8 cellular contexts compared by ENCODE assay signal in genomic region chr2:223247136-223247535, GRCh38.
DNase-seq lines count a peak whose midpoint lies in the region; ATAC-seq and TF ChIP-seq lines count a peak whose summit lies in the region.
"Had no signal": no experiment of that assay in that cellular context is flagged by ENCODE, and none has a peak within 500 bp of the region (broad histone marks: within the 10 kb centered on the region; RNA-seq: fewer than 3 reads in every experiment).

No MANE protein-coding gene starts in this region.

- H3K36me3 Mint-ChIP-seq in WTC11 = peaks cover 4% of the 10 kb centered on the region
- H3K36me3 Mint-ChIP-seq: naive thymus-derived CD8-positive, alpha-beta T cell had no signal

- ATAC-seq in WTC11 = peak; percentile 34; the same call in 1 of the 2 replicates
- no peak for ATAC-seq in left lobe of liver
- no peak for ATAC-seq in GM21367 (IDR thresholded peaks at IDR 0.05; ENCODE audit: unreplicated experiment)
- ATAC-seq in HG02623 (IDR thresholded peaks at IDR 0.05; ENCODE audit: unreplicated experiment) = no peak
- ATAC-seq: naive thymus-derived CD8-positive, alpha-beta T cell had no signal

- no peak overlapping the region for H3K27ac Mint-ChIP-seq in WTC11
- H3K27ac Mint-ChIP-seq: naive thymus-derived CD8-positive, alpha-beta T cell had no signal

- H3K4me3 Mint-ChIP-seq in WTC11 = no peak overlapping the region
- H3K4me3 Mint-ChIP-seq: naive thymus-derived CD8-positive, alpha-beta T cell had no signal

- peaks cover 40% of the 10 kb centered on the region for H3K9me3 Mint-ChIP-seq in WTC11

- H3K27me3 Mint-ChIP-seq in WTC11 (ENCODE audit: low read depth) = no peaks in the 10 kb centered on the region; the same call in 1 of the 2 replicates

- TF ChIP-seq CTCF in LNCAP (IDR thresholded peaks at IDR 0.05) = peak; percentile 55
- TF ChIP-seq CTCF in WTC11 (IDR thresholded peaks at IDR 0.05) = 0 out of 2 replicates have a peak, but pooled peaks have one; percentile 20

- POLR2A ChIA-PET in WTC11 (lab: Charles Lee) = no interaction called here

- CTCF ChIA-PET in WTC11 (lab: Charles Lee) = interaction anchor here (0.5 to 1.2 kb wide), 11 partner anchors 12 to 438 kb away, joined by 3 to 8 read pairs (median 4); no protein-coding TSS in a partner anchor

- no peaks in the 10 kb centered on the region for H3K4me1 Mint-ChIP-seq in WTC11
- H3K4me1 Mint-ChIP-seq: naive thymus-derived CD8-positive, alpha-beta T cell had no signal

- DNase-seq in ELR (ENCODE audit: low read depth) (peak; percentile 62), WTC11 (ENCODE audit: low spot score) (no peak), lung microvascular endothelial cell (ENCODE audit: low read depth in 2 of 2) (peak; percentile 50 to 51), left lobe of liver (ENCODE audit: low spot score) (no peak)
- DNase-seq: naive thymus-derived CD8-positive, alpha-beta T cell had no signal

TF ChIP-seq in WTC11, 78 proteins besides CTCF, POLR2A, EP300 and RAD21:
- TF ChIP-seq CREB1 (CRISPR knock-in tag; IDR thresholded peaks at IDR 0.05) = no peak
- TF ChIP-seq ZNF671 (CRISPR knock-in tag; IDR thresholded peaks at IDR 0.05) = no peak
- TF ChIP-seq ARID4B (CRISPR knock-in tag; IDR thresholded peaks at IDR 0.05; ENCODE audit: borderline replicate concordance) = no peak
- no peak for TF ChIP-seq ZNF423 (CRISPR knock-in tag; IDR thresholded peaks at IDR 0.05)
- no peak for TF ChIP-seq MAX (CRISPR knock-in tag; IDR thresholded peaks at IDR 0.05)
- TF ChIP-seq EMX1 (CRISPR knock-in tag; IDR thresholded peaks at IDR 0.05) = no peak
- no peak for TF ChIP-seq TCF7 (CRISPR knock-in tag; IDR thresholded peaks at IDR 0.05; ENCODE audit: low read depth)
TF ChIP-seq in WTC11: peak in this region for 0.

Comparison
In these comparisons a context has a peak if more than half of its experiments do, and no peak if none do; other contexts are left out.
1. DNase-seq: peak in ELR (single experiment) and lung microvascular endothelial cell (2 of 2); none in WTC11 (single experiment) and left lobe of liver (single experiment).